ENCODE assay signal across 17 cellular contexts in genomic region chr5:53090229-53090628, GRCh38. TPM values are rescaled to one million over a fixed set of nuclear protein-coding genes. Genes with fewer than 3 reads are reported as not detected.
DNase-seq lines count a peak whose midpoint lies in the region; ATAC-seq and TF ChIP-seq lines count a peak whose summit lies in the region.
"Had no signal": no experiment of that assay in that cellular context is flagged by ENCODE, and none has a peak within 500 bp of the region (broad histone marks: within the 10 kb centered on the region; RNA-seq: fewer than 3 reads in every experiment).

No MANE protein-coding gene starts in this region.

- H3K27ac Mint-ChIP-seq in activated CD8-positive, alpha-beta memory T cell treated with anti-CD3 and anti-CD28 coated beads, Interleukin-2, amount 10 ng/mL, durations not matched to agents 7 days and 5 days = peak overlapping the region; percentile 10
- H3K27ac Mint-ChIP-seq in activated T-helper 17 cell treated with anti-CD3 and anti-CD28 coated beads, Interleukin-2, amount 50 U/mL, for 72 hours = peak overlapping the region; percentile 67
- H3K27ac Mint-ChIP-seq in stimulated activated naive CD8-positive, alpha-beta T cell treated with anti-CD3 and anti-CD28 coated beads, Interleukin-15, amount 100 ng/mL, for 72 hours = peak overlapping the region in 1 of 2 donors; percentile 85
- H3K27ac Mint-ChIP-seq in glutamatergic neuron (ENCODE audit: unreplicated experiment) = no peak overlapping the region

- no peaks in the 10 kb centered on the region for H3K27me3 Mint-ChIP-seq in activated CD8-positive, alpha-beta memory T cell treated with anti-CD3 and anti-CD28 coated beads, Interleukin-2, amount 10 ng/mL, durations not matched to agents 7 days and 5 days
- H3K27me3 Mint-ChIP-seq in activated T-helper 17 cell treated with anti-CD3 and anti-CD28 coated beads, Interleukin-2, amount 50 U/mL, for 72 hours = no peaks in the 10 kb centered on the region
- H3K27me3 Mint-ChIP-seq in stimulated activated naive CD8-positive, alpha-beta T cell treated with anti-CD3 and anti-CD28 coated beads, Interleukin-15, amount 100 ng/mL, for 72 hours = no peaks in the 10 kb centered on the region
- H3K27me3 Mint-ChIP-seq in glutamatergic neuron (ENCODE audit: unreplicated experiment) = no peaks in the 10 kb centered on the region
- H3K27me3 Mint-ChIP-seq: CD4-positive, alpha-beta T cell had no signal

- CTCF ChIA-PET in activated CD8-positive, alpha-beta memory T cell treated with anti-CD3 and anti-CD28 coated beads, Interleukin-2, amount 10 ng/mL, durations not matched to agents 7 days and 5 days (lab: Charles Lee) = interaction anchor here (0.7 to 7.1 kb wide), 6 partner anchors 10 to 142 kb away, joined by 3 to 65 read pairs (median 6); no protein-coding TSS in a partner anchor

- no peaks in the 10 kb centered on the region for H3K9me3 Mint-ChIP-seq in activated CD8-positive, alpha-beta memory T cell treated with anti-CD3 and anti-CD28 coated beads, Interleukin-2, amount 10 ng/mL, durations not matched to agents 7 days and 5 days (ENCODE audit: low read depth)
- H3K9me3 Mint-ChIP-seq in activated T-helper 17 cell treated with anti-CD3 and anti-CD28 coated beads, Interleukin-2, amount 50 U/mL, for 72 hours = no peaks in the 10 kb centered on the region
- no peaks in the 10 kb centered on the region for H3K9me3 Mint-ChIP-seq in stimulated activated naive CD8-positive, alpha-beta T cell treated with anti-CD3 and anti-CD28 coated beads, Interleukin-15, amount 100 ng/mL, for 72 hours
- H3K9me3 Mint-ChIP-seq in glutamatergic neuron (ENCODE audit: unreplicated experiment) = no peaks in the 10 kb centered on the region
- H3K9me3 Mint-ChIP-seq: CD4-positive, alpha-beta T cell had no signal

- peak overlapping the region; percentile 38; the same call in 1 of the 2 replicates for H3K4me2 ChIP-seq in MM.1S (ENCODE audit: low read depth, low read length)

- H3K36me3 Mint-ChIP-seq in activated CD8-positive, alpha-beta memory T cell treated with anti-CD3 and anti-CD28 coated beads, Interleukin-2, amount 10 ng/mL, durations not matched to agents 7 days and 5 days = peaks cover 44% of the 10 kb centered on the region
- H3K36me3 Mint-ChIP-seq in activated T-helper 17 cell treated with anti-CD3 and anti-CD28 coated beads, Interleukin-2, amount 50 U/mL, for 72 hours (ENCODE audit: low read depth) = no peaks in the 10 kb centered on the region
- H3K36me3 Mint-ChIP-seq in glutamatergic neuron (ENCODE audit: unreplicated experiment) = no peaks in the 10 kb centered on the region

- H3F3A ChIP-seq in MM.1S (ENCODE audit: insufficient read depth, low read length) = peaks cover 13% of the 10 kb centered on the region; the same call in 1 of the 2 replicates

- TF ChIP-seq POLR2A in breast epithelium (IDR thresholded peaks at IDR 0.05) = no peak

- H3K27ac ChIP-seq in MM.1S (ENCODE audit: low read length) = no peak overlapping the region
- no peak overlapping the region for H3K27ac ChIP-seq in breast epithelium

- H3K9me3 ChIP-seq in MM.1S (replicated peaks; ENCODE audit: insufficient read depth, low read length) = no peaks in the 10 kb centered on the region
- no peaks in the 10 kb centered on the region for H3K9me3 ChIP-seq in breast epithelium

- no peak overlapping the region for H3K9ac ChIP-seq in MM.1S (ENCODE audit: low read length)

- H3K9me2 ChIP-seq in MM.1S (replicated peaks; ENCODE audit: insufficient read depth, low read length) = no peaks in the 10 kb centered on the region

- H3K36me3 ChIP-seq in MM.1S (replicated peaks; ENCODE audit: insufficient read depth, low read length) = no peaks in the 10 kb centered on the region
- H3K36me3 ChIP-seq in breast epithelium = no peaks in the 10 kb centered on the region

- TF ChIP-seq CTCF in MM.1S (IDR thresholded peaks at IDR 0.05; ENCODE audit: low read length) = no peak
- no peak for TF ChIP-seq CTCF in breast epithelium (IDR thresholded peaks at IDR 0.05)
- TF ChIP-seq CTCF in glutamatergic neuron (IDR thresholded peaks at IDR 0.05; ENCODE audit: partially characterized antibody, unreplicated experiment) = no peak

- H3K4me3 Mint-ChIP-seq in activated CD8-positive, alpha-beta memory T cell treated with anti-CD3 and anti-CD28 coated beads, Interleukin-2, amount 10 ng/mL, durations not matched to agents 7 days and 5 days = no peak overlapping the region
- peak overlapping the region; percentile 61 for H3K4me3 Mint-ChIP-seq in activated T-helper 17 cell treated with anti-CD3 and anti-CD28 coated beads, Interleukin-2, amount 50 U/mL, for 72 hours
- peak overlapping the region in 1 of 2 donors; percentile 60 for H3K4me3 Mint-ChIP-seq in stimulated activated naive CD8-positive, alpha-beta T cell treated with anti-CD3 and anti-CD28 coated beads, Interleukin-15, amount 100 ng/mL, for 72 hours
- no peak overlapping the region for H3K4me3 Mint-ChIP-seq in glutamatergic neuron (ENCODE audit: unreplicated experiment)

- peaks cover 35% of the 10 kb centered on the region for H3K4me1 Mint-ChIP-seq in activated CD8-positive, alpha-beta memory T cell treated with anti-CD3 and anti-CD28 coated beads, Interleukin-2, amount 10 ng/mL, durations not matched to agents 7 days and 5 days
- peaks cover 15% of the 10 kb centered on the region for H3K4me1 Mint-ChIP-seq in activated T-helper 17 cell treated with anti-CD3 and anti-CD28 coated beads, Interleukin-2, amount 50 U/mL, for 72 hours
- H3K4me1 Mint-ChIP-seq in stimulated activated naive CD8-positive, alpha-beta T cell treated with anti-CD3 and anti-CD28 coated beads, Interleukin-15, amount 100 ng/mL, for 72 hours = peaks cover 41% of the 10 kb centered on the region
- H3K4me1 Mint-ChIP-seq in glutamatergic neuron (ENCODE audit: low read depth, unreplicated experiment) = no peaks in the 10 kb centered on the region

- H3K79me2 ChIP-seq in MM.1S (ENCODE audit: low read length) = no peaks in the 10 kb centered on the region

- intact Hi-C loops in breast epithelium (cut with DNase I; ENCODE audit: low total_unique reads) = loop anchor here (10.0 kb wide), 1 partner anchor 145 kb away; no protein-coding TSS in a partner anchor

- H3K27me3 ChIP-seq in MM.1S (replicated peaks; ENCODE audit: insufficient read depth, low read length) (peaks cover 23% of the 10 kb centered on the region), breast epithelium (no peaks in the 10 kb centered on the region)

- H4K20me1 ChIP-seq in MM.1S (ENCODE audit: insufficient read depth, low read length) = no peaks in the 10 kb centered on the region

- DNase-seq in activated CD8-positive, alpha-beta memory T cell treated with anti-CD3 and anti-CD28 coated beads, Interleukin-2, amount 10 ng/mL, durations not matched to agents 7 days and 5 days = peak; percentile 49
- no peak for DNase-seq in activated CD8-positive, alpha-beta memory T cell treated with anti-CD3 and anti-CD28 coated beads for 24 hours
- DNase-seq in MM.1S (no peak), breast epithelium (ENCODE audit: low spot score in 2 of 2) (no peak), glutamatergic neuron (no peak)
- peak; percentile 15 to 50 for DNase-seq in stimulated activated naive CD8-positive, alpha-beta T cell treated with anti-CD3 and anti-CD28 coated beads, Interleukin-15, amount 100 ng/mL, for 72 hours
- DNase-seq: ACHN; CD4-positive, alpha-beta T cell; DMS79 treated with DMSO at 0.1 percent for 48 hours; GDM1; NCI-H1048; NCI-H2107; NCI-H69 had no signal

- no peak overlapping the region for H2AFZ ChIP-seq in MM.1S (ENCODE audit: low read length)

- no peak for ATAC-seq in activated CD8-positive, alpha-beta memory T cell treated with anti-CD3 and anti-CD28 coated beads, Interleukin-2, amount 10 ng/mL, durations not matched to agents 7 days and 5 days
- ATAC-seq in activated T-helper 17 cell treated with anti-CD3 and anti-CD28 coated beads, Interleukin-2, amount 50 U/mL, for 72 hours (replicated peaks) = no peak
- peak; percentile 90 for ATAC-seq in stimulated activated naive CD8-positive, alpha-beta T cell treated with anti-CD3 and anti-CD28 coated beads, Interleukin-15, amount 100 ng/mL, for 72 hours
- ATAC-seq: HCT116, Panc1, Right ventricle myocardium inferior had no signal

- H3K4me3 ChIP-seq in MM.1S (ENCODE audit: low read length) (no peak overlapping the region), breast epithelium (no peak overlapping the region)

- H3K4me1 ChIP-seq in MM.1S (ENCODE audit: low read length) (0 out of 2 replicates have a peak, but pooled peaks cover 11% of the 10 kb centered on the region), breast epithelium (peaks cover 0 to 4% of the 10 kb centered on the region in 2 donors)

RNA-seq across cellular contexts. Expression of gene MOCS2, which starts 19.3 kb away (rescaled TPM):
- total RNA-seq in activated CD8-positive, alpha-beta memory T cell treated with anti-CD3 and anti-CD28 coated beads, Interleukin-2, amount 10 ng/mL, durations not matched to agents 7 days and 5 days = 10 to 100 TPM; 28.2 to 31.6 TPM
- total RNA-seq in activated T-helper 17 cell treated with anti-CD3 and anti-CD28 coated beads, Interleukin-2, amount 50 U/mL, for 72 hours = 10 to 100 TPM; 17.0 to 27.6 TPM
- 10 to 100 TPM; 48.2 to 58.6 (median 56.2) TPM for total RNA-seq in breast epithelium
- total RNA-seq in glutamatergic neuron (ENCODE audit: unreplicated experiment) = 19.2 TPM

Comparison
In these comparisons a context has a peak if more than half of its experiments do, and no peak if none do; other contexts are left out.
1. DNase-seq: peak in activated CD8-positive, alpha-beta memory T cell treated with anti-CD3 and anti-CD28 coated beads, Interleukin-2, amount 10 ng/mL, durations not matched to agents 7 days and 5 days (single experiment) and stimulated activated naive CD8-positive, alpha-beta T cell treated with anti-CD3 and anti-CD28 coated beads, Interleukin-15, amount 100 ng/mL, for 72 hours (2 of 2); none in activated CD8-positive, alpha-beta memory T cell treated with anti-CD3 and anti-CD28 coated beads for 24 hours (single experiment), MM.1S (single experiment), breast epithelium (0 of 2) and glutamatergic neuron (single experiment).